8 cellular contexts compared by ENCODE assay signal in genomic region chr20:40688129-40689099, GRCh38. TPM values are rescaled to one million over a fixed set of nuclear protein-coding genes. Genes with fewer than 3 reads are reported as not detected.
DNase-seq lines count a peak whose midpoint lies in the region; ATAC-seq lines count a peak whose summit lies in the region.

No MANE protein-coding gene starts in this region.

- H3K9me3 ChIP-seq in right cardiac atrium (ENCODE audit: control insufficient read depth, low read length) (no peaks in the 10 kb centered on the region), skeletal muscle tissue (ENCODE audit: control insufficient read depth in 3 of 3, low read length in 3 of 3) (no peaks in the 10 kb centered on the region)

- H3K9ac ChIP-seq in skeletal muscle tissue (ENCODE audit: low read depth in 1 of 3, low read length in 3 of 3), result peak overlapping the region; percentile 81 to 92 (median 90)

- H3K27ac ChIP-seq in right cardiac atrium (ENCODE audit: low read length), result peak overlapping the region; percentile 10
- peak overlapping the region; percentile 87 for H3K27ac ChIP-seq in skeletal muscle tissue (ENCODE audit: low read depth, low read length)

- ATAC-seq in right cardiac atrium, result peak; percentile 0 to 2
- ATAC-seq in GM21360 (IDR thresholded peaks at IDR 0.05; ENCODE audit: unreplicated experiment), result no peak

- H3K27me3 ChIP-seq in right cardiac atrium (ENCODE audit: control insufficient read depth, insufficient read depth), result no peaks in the 10 kb centered on the region
- peaks cover 22 to 33% (median 31%) of the 10 kb centered on the region in 3 donors for H3K27me3 ChIP-seq in skeletal muscle tissue (ENCODE audit: control insufficient read depth in 3 of 3, insufficient read depth in 3 of 3, low read length in 3 of 3)

- H3K36me3 ChIP-seq in skeletal muscle tissue (ENCODE audit: control insufficient read depth in 3 of 3, insufficient read depth in 3 of 3, low read length in 3 of 3), result peaks cover 4 to 12% (median 6%) of the 10 kb centered on the region in 3 donors

- H3K36me3 Mint-ChIP-seq in activated naive CD8-positive, alpha-beta T cell, result no peaks in the 10 kb centered on the region

- H3K4me1 Mint-ChIP-seq in activated naive CD8-positive, alpha-beta T cell (ENCODE audit: low read depth), result peaks cover 13% of the 10 kb centered on the region

- H3K4me1 ChIP-seq in right cardiac atrium (ENCODE audit: control insufficient read depth, insufficient read depth, low read length), result no peaks in the 10 kb centered on the region
- H3K4me1 ChIP-seq in skeletal muscle tissue (ENCODE audit: control insufficient read depth in 3 of 3, insufficient read depth in 3 of 3, low read length in 3 of 3), result peaks cover 21 to 40% (median 29%) of the 10 kb centered on the region in 3 donors

- peaks cover 35% of the 10 kb centered on the region for H3K27me3 Mint-ChIP-seq in activated naive CD8-positive, alpha-beta T cell

- H3K4me3 Mint-ChIP-seq in activated naive CD8-positive, alpha-beta T cell, result peak overlapping the region; percentile 63

- no peak overlapping the region for H3K27ac Mint-ChIP-seq in activated naive CD8-positive, alpha-beta T cell

- intact Hi-C loops in right cardiac atrium (cut with DNase I), result loop anchor here in 1 of 4 donors (5.0 to 10.0 kb wide), 2 partner anchors 421 to 804 kb away; no protein-coding TSS in a partner anchor

- peak overlapping the region; percentile 61 for H3K4me3 ChIP-seq in right cardiac atrium (ENCODE audit: low read length)
- H3K4me3 ChIP-seq in skeletal muscle tissue (ENCODE audit: low read length in 3 of 3), result peak overlapping the region; percentile 90 to 91 (median 91)

- no peaks in the 10 kb centered on the region for H3K9me3 Mint-ChIP-seq in activated naive CD8-positive, alpha-beta T cell (ENCODE audit: low read depth)

- 1% methylated on average over 120 of the region's 120 CpGs for WGBS in right cardiac atrium

- DNase-seq in DMS153 (lab: John Stamatoyannopoulos, UW) (peak; percentile 27), DMS153 treated with DMSO at 0.1 percent for 48 hours (lab: John Stamatoyannopoulos, UW; ENCODE audit: unreplicated experiment) (no peak), right cardiac atrium (peak in 2 of 3 donors; percentile 53 to 66), GM03348 (ENCODE audit: low spot score) (no peak)
- no peak for DNase-seq in stimulated activated CD4-positive, alpha-beta T cell treated with anti-CD3 and anti-CD28 coated beads, Interleukin-2, amount 100 ng/mL, for 48 hours

RNA-seq across cellular contexts. Expression of gene MAFB, which starts 0.6 kb away (rescaled TPM):
- 10 to 100 TPM; 15.1 to 22.8 (median 21.5) TPM for total RNA-seq in right cardiac atrium
- 6.9 TPM for polyA plus RNA-seq in right cardiac atrium
- total RNA-seq in skeletal muscle tissue, result 9.9 TPM

Comparison
In these comparisons a context has a peak if more than half of its experiments do, and no peak if none do; other contexts are left out.
1. DNase-seq: peak in DMS153 (single experiment) and right cardiac atrium (2 of 3); none in DMS153 treated with DMSO at 0.1 percent for 48 hours (single experiment), GM03348 (single experiment) and stimulated activated CD4-positive, alpha-beta T cell treated with anti-CD3 and anti-CD28 coated beads, Interleukin-2, amount 100 ng/mL, for 48 hours (0 of 2).